Comparison of ENCODE assay signal across 1 cellular context in the genomic region with DNA sequence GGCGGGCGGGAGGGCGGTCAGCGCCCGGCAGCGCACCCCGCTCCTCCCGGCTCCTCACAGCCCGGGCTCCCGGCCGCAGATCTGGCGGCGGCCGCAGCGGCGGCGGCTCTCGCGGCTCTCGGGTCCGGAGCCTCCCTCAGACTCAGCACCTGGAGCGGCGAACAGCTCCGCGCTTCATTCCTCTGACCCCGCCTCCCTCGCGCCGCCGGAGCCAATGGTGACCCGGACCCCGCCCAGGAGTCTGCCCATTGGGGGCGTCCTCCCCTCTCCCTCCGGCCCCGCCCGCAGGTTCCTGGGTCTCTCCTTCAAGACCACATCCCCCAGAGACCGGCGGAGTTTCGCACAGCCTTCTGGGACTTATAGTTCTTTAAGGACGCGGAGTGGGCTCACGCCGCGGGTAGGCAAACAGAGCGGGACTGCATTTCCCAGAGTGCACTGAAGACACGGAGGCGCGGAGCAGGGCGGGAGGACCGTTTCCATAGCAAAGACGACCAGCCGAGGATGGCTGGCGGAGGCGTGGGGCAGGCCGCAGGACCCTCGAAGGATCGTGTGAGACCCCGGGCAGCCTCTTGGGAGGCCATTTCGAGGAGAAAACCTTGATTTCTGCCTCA.
TF ChIP-seq lines count a peak whose summit lies in the region.

A gene (minus strand): TSS at position 149 of the 611 bp plus-strand sequence. CDS start 76,327 bp downstream, outside the sequence.

TF ChIP-seq in HEK293, 187 proteins besides CTCF, POLR2A, EP300 and RAD21 (continued from another document and continues in another):
- TF ChIP-seq, protein P1, sequence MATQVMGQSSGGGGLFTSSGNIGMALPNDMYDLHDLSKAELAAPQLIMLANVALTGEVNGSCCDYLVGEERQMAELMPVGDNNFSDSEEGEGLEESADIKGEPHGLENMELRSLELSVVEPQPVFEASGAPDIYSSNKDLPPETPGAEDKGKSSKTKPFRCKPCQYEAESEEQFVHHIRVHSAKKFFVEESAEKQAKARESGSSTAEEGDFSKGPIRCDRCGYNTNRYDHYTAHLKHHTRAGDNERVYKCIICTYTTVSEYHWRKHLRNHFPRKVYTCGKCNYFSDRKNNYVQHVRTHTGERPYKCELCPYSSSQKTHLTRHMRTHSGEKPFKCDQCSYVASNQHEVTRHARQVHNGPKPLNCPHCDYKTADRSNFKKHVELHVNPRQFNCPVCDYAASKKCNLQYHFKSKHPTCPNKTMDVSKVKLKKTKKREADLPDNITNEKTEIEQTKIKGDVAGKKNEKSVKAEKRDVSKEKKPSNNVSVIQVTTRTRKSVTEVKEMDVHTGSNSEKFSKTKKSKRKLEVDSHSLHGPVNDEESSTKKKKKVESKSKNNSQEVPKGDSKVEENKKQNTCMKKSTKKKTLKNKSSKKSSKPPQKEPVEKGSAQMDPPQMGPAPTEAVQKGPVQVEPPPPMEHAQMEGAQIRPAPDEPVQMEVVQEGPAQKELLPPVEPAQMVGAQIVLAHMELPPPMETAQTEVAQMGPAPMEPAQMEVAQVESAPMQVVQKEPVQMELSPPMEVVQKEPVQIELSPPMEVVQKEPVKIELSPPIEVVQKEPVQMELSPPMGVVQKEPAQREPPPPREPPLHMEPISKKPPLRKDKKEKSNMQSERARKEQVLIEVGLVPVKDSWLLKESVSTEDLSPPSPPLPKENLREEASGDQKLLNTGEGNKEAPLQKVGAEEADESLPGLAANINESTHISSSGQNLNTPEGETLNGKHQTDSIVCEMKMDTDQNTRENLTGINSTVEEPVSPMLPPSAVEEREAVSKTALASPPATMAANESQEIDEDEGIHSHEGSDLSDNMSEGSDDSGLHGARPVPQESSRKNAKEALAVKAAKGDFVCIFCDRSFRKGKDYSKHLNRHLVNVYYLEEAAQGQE (tag by site-specific recombination; IDR thresholded peaks at IDR 0.05) = peak; percentile 91
- TF ChIP-seq ZNF843 (tag by site-specific recombination; IDR thresholded peaks at IDR 0.05) = no peak
- no peak for TF ChIP-seq ZNF791 (tag by site-specific recombination; IDR thresholded peaks at IDR 0.05)
- no peak for TF ChIP-seq FEZF1 (tag by site-specific recombination; IDR thresholded peaks at IDR 0.05)
- TF ChIP-seq ZNF701 (tag by site-specific recombination; IDR thresholded peaks at IDR 0.05) = no peak
- TF ChIP-seq, protein P2, sequence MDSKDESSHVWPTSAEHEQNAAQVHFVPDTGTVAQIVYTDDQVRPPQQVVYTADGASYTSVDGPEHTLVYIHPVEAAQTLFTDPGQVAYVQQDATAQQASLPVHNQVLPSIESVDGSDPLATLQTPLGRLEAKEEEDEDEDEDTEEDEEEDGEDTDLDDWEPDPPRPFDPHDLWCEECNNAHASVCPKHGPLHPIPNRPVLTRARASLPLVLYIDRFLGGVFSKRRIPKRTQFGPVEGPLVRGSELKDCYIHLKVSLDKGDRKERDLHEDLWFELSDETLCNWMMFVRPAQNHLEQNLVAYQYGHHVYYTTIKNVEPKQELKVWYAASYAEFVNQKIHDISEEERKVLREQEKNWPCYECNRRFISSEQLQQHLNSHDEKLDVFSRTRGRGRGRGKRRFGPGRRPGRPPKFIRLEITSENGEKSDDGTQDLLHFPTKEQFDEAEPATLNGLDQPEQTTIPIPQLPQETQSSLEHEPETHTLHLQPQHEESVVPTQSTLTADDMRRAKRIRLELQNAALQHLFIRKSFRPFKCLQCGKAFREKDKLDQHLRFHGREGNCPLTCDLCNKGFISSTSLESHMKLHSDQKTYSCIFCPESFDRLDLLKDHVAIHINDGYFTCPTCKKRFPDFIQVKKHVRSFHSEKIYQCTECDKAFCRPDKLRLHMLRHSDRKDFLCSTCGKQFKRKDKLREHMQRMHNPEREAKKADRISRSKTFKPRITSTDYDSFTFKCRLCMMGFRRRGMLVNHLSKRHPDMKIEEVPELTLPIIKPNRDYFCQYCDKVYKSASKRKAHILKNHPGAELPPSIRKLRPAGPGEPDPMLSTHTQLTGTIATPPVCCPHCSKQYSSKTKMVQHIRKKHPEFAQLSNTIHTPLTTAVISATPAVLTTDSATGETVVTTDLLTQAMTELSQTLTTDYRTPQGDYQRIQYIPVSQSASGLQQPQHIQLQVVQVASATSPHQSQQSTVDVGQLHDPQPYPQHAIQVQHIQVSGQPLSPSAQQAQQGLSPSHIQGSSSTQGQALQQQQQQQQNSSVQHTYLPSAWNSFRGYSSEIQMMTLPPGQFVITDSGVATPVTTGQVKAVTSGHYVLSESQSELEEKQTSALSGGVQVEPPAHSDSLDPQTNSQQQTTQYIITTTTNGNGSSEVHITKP (tag by site-specific recombination; IDR thresholded peaks at IDR 0.05) = 0 out of 2 replicates have a peak, but pooled peaks have one; percentile 9
- TF ChIP-seq ZNF624 (tag by site-specific recombination; IDR thresholded peaks at IDR 0.05) = no peak
- no peak for TF ChIP-seq ZBTB48 (tag by site-specific recombination; IDR thresholded peaks at IDR 0.05)
- TF ChIP-seq, protein P3, sequence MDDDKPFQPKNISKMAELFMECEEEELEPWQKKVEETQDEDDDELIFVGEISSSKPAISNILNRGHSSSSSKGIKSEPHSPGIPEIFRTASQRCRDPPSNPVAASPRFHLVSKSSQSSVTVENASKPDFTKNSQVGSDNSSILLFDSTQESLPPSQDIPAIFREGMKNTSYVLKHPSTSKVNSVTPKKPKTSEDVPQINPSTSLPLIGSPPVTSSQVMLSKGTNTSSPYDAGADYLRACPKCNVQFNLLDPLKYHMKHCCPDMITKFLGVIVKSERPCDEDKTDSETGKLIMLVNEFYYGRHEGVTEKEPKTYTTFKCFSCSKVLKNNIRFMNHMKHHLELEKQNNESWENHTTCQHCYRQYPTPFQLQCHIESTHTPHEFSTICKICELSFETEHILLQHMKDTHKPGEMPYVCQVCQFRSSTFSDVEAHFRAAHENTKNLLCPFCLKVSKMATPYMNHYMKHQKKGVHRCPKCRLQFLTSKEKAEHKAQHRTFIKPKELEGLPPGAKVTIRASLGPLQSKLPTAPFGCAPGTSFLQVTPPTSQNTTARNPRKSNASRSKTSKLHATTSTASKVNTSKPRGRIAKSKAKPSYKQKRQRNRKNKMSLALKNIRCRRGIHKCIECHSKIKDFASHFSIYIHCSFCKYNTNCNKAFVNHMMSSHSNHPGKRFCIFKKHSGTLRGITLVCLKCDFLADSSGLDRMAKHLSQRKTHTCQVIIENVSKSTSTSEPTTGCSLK (tag by site-specific recombination; IDR thresholded peaks at IDR 0.05) = no peak
- no peak for TF ChIP-seq ZNF19 (tag by site-specific recombination; IDR thresholded peaks at IDR 0.05; ENCODE audit: low read depth)
- no peak for TF ChIP-seq ZNF768 (tag by site-specific recombination; IDR thresholded peaks at IDR 0.05)
- TF ChIP-seq KLF1 (tag by site-specific recombination; IDR thresholded peaks at IDR 0.05) = 0 out of 2 replicates have a peak, but pooled peaks have one; percentile 43
- TF ChIP-seq, protein P4, sequence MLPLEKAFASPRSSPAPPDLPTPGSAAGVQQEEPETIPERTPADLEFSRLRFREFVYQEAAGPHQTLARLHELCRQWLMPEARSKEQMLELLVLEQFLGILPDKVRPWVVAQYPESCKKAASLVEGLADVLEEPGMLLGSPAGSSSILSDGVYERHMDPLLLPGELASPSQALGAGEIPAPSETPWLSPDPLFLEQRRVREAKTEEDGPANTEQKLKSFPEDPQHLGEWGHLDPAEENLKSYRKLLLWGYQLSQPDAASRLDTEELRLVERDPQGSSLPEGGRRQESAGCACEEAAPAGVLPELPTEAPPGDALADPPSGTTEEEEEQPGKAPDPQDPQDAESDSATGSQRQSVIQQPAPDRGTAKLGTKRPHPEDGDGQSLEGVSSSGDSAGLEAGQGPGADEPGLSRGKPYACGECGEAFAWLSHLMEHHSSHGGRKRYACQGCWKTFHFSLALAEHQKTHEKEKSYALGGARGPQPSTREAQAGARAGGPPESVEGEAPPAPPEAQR (tag by site-specific recombination; IDR thresholded peaks at IDR 0.05) = no peak
- TF ChIP-seq, protein P5, sequence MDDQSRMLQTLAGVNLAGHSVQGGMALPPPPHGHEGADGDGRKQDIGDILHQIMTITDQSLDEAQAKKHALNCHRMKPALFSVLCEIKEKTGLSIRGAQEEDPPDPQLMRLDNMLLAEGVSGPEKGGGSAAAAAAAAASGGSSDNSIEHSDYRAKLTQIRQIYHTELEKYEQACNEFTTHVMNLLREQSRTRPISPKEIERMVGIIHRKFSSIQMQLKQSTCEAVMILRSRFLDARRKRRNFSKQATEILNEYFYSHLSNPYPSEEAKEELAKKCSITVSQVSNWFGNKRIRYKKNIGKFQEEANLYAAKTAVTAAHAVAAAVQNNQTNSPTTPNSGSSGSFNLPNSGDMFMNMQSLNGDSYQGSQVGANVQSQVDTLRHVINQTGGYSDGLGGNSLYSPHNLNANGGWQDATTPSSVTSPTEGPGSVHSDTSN (CRISPR knock-in tag; IDR thresholded peaks at IDR 0.05) = 0 out of 2 replicates have a peak, but pooled peaks have one; percentile 36
- no peak for TF ChIP-seq WT1 (tag by site-specific recombination; IDR thresholded peaks at IDR 0.05)
- peak; percentile 16; the same call in 1 of the 2 replicates for TF ChIP-seq ZNF366 (tag by site-specific recombination; conservative IDR thresholded peaks at IDR 0.05)
- peak; percentile 61; the same call in 1 of the 2 replicates for TF ChIP-seq ZNF561 (tag by site-specific recombination; IDR thresholded peaks at IDR 0.05; ENCODE audit: borderline replicate concordance)
- no peak for TF ChIP-seq MZF1 (tag by site-specific recombination; IDR thresholded peaks at IDR 0.05; ENCODE audit: borderline replicate concordance)
- TF ChIP-seq REPIN1 (tag by site-specific recombination; IDR thresholded peaks at IDR 0.05; ENCODE audit: low read depth) = no peak
- TF ChIP-seq, protein P6, sequence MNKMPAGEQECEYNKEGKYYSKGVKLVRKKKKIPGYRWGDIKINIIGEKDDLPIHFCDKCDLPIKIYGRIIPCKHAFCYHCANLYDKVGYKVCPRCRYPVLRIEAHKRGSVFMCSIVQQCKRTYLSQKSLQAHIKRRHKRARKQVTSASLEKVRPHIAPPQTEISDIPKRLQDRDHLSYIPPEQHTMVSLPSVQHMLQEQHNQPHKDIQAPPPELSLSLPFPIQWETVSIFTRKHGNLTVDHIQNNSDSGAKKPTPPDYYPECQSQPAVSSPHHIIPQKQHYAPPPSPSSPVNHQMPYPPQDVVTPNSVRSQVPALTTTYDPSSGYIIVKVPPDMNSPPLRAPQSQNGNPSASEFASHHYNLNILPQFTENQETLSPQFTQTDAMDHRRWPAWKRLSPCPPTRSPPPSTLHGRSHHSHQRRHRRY (tag by site-specific recombination; IDR thresholded peaks at IDR 0.05) = no peak
- no peak for TF ChIP-seq ZNF10 (tag by site-specific recombination; IDR thresholded peaks at IDR 0.05)
- TF ChIP-seq ZNF514 (tag by site-specific recombination; IDR thresholded peaks at IDR 0.05) = no peak
- TF ChIP-seq ZNF169 (tag by site-specific recombination; IDR thresholded peaks at IDR 0.05) = no peak
- TF ChIP-seq, protein P7, sequence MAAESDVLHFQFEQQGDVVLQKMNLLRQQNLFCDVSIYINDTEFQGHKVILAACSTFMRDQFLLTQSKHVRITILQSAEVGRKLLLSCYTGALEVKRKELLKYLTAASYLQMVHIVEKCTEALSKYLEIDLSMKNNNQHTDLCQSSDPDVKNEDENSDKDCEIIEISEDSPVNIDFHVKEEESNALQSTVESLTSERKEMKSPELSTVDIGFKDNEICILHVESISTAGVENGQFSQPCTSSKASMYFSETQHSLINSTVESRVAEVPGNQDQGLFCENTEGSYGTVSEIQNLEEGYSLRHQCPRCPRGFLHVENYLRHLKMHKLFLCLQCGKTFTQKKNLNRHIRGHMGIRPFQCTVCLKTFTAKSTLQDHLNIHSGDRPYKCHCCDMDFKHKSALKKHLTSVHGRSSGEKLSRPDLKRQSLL (tag by site-specific recombination; IDR thresholded peaks at IDR 0.05) = peak; percentile 78
- TF ChIP-seq, protein P8, sequence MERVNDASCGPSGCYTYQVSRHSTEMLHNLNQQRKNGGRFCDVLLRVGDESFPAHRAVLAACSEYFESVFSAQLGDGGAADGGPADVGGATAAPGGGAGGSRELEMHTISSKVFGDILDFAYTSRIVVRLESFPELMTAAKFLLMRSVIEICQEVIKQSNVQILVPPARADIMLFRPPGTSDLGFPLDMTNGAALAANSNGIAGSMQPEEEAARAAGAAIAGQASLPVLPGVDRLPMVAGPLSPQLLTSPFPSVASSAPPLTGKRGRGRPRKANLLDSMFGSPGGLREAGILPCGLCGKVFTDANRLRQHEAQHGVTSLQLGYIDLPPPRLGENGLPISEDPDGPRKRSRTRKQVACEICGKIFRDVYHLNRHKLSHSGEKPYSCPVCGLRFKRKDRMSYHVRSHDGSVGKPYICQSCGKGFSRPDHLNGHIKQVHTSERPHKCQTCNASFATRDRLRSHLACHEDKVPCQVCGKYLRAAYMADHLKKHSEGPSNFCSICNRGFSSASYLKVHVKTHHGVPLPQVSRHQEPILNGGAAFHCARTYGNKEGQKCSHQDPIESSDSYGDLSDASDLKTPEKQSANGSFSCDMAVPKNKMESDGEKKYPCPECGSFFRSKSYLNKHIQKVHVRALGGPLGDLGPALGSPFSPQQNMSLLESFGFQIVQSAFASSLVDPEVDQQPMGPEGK (tag by site-specific recombination; IDR thresholded peaks at IDR 0.05) = peak; percentile 78
- TF ChIP-seq ZNF146 (tag by site-specific recombination; IDR thresholded peaks at IDR 0.05) = no peak
- TF ChIP-seq ZNF292 (tag by site-specific recombination; IDR thresholded peaks at IDR 0.05; ENCODE audit: borderline replicate concordance, low read depth) = no peak
- TF ChIP-seq ZNF112 (tag by site-specific recombination; IDR thresholded peaks at IDR 0.05) = no peak
- TF ChIP-seq ZNF555 (tag by site-specific recombination; conservative IDR thresholded peaks at IDR 0.05) = no peak
- peak; percentile 99 for TF ChIP-seq ZNF76 (tag by site-specific recombination; IDR thresholded peaks at IDR 0.05; ENCODE audit: borderline replicate concordance, low read depth)
- peak; percentile 82 for TF ChIP-seq ZSCAN30 (tag by site-specific recombination; IDR thresholded peaks at IDR 0.05)
- TF ChIP-seq OVOL3 (tag by site-specific recombination; IDR thresholded peaks at IDR 0.05) = no peak
- no peak for TF ChIP-seq SALL2 (tag by site-specific recombination; IDR thresholded peaks at IDR 0.05; ENCODE audit: borderline replicate concordance)
- no peak for TF ChIP-seq ZNF416 (tag by site-specific recombination; IDR thresholded peaks at IDR 0.05)
- no peak for TF ChIP-seq ZNF621 (tag by site-specific recombination; IDR thresholded peaks at IDR 0.05)
- no peak for TF ChIP-seq ZNF548 (tag by site-specific recombination; IDR thresholded peaks at IDR 0.05)
- no peak for TF ChIP-seq ZNF202 (tag by site-specific recombination; IDR thresholded peaks at IDR 0.05; ENCODE audit: borderline replicate concordance)
- TF ChIP-seq, protein P9, sequence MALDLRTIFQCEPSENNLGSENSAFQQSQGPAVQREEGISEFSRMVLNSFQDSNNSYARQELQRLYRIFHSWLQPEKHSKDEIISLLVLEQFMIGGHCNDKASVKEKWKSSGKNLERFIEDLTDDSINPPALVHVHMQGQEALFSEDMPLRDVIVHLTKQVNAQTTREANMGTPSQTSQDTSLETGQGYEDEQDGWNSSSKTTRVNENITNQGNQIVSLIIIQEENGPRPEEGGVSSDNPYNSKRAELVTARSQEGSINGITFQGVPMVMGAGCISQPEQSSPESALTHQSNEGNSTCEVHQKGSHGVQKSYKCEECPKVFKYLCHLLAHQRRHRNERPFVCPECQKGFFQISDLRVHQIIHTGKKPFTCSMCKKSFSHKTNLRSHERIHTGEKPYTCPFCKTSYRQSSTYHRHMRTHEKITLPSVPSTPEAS (tag by site-specific recombination; IDR thresholded peaks at IDR 0.05) = no peak
- no peak for TF ChIP-seq ZNF529 (tag by site-specific recombination; IDR thresholded peaks at IDR 0.05; ENCODE audit: insufficient replicate concordance)
- TF ChIP-seq GLIS2 (tag by site-specific recombination; IDR thresholded peaks at IDR 0.05) = peak; percentile 71
- TF ChIP-seq ZNF335 (tag by site-specific recombination; conservative IDR thresholded peaks at IDR 0.05) = peak; percentile 75
- TF ChIP-seq ZXDB (tag by site-specific recombination; IDR thresholded peaks at IDR 0.05) = peak; percentile 71; the same call in 1 of the 2 replicates
- TF ChIP-seq GLI2 (tag by site-specific recombination; IDR thresholded peaks at IDR 0.05; ENCODE audit: borderline replicate concordance, low read depth) = no peak
